In the genomic region with DNA sequence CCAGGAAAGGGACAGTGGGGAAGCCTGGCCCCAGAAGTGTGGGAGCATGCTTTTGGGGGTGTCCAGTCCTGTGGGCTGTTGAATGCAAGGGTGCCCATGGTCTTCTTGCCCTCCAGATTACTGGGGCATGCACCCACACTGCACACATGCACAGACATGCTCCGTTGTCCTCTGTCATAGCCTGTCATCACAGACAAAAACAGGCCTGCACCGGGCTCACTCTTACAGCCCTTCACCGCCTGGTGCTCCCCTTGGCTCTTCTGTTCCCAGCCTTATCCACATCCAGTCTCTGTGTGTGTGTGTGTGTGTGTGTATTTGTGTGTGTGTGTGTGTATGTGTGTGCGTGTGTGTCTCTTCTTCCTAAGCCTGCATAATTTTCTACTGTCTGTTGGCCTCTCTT, we compare ENCODE assay signal across 2 cellular contexts.
A peak's percentile ranks its signal among the peaks of the same experiment; 100 is the strongest.
TF ChIP-seq lines count a peak whose summit lies in the region.

No MANE protein-coding gene starts in this region.

TF ChIP-seq in GM12878, 131 proteins besides CTCF, POLR2A, EP300 and RAD21 (continued from another document and continues in another):
- TF ChIP-seq, protein P1, sequence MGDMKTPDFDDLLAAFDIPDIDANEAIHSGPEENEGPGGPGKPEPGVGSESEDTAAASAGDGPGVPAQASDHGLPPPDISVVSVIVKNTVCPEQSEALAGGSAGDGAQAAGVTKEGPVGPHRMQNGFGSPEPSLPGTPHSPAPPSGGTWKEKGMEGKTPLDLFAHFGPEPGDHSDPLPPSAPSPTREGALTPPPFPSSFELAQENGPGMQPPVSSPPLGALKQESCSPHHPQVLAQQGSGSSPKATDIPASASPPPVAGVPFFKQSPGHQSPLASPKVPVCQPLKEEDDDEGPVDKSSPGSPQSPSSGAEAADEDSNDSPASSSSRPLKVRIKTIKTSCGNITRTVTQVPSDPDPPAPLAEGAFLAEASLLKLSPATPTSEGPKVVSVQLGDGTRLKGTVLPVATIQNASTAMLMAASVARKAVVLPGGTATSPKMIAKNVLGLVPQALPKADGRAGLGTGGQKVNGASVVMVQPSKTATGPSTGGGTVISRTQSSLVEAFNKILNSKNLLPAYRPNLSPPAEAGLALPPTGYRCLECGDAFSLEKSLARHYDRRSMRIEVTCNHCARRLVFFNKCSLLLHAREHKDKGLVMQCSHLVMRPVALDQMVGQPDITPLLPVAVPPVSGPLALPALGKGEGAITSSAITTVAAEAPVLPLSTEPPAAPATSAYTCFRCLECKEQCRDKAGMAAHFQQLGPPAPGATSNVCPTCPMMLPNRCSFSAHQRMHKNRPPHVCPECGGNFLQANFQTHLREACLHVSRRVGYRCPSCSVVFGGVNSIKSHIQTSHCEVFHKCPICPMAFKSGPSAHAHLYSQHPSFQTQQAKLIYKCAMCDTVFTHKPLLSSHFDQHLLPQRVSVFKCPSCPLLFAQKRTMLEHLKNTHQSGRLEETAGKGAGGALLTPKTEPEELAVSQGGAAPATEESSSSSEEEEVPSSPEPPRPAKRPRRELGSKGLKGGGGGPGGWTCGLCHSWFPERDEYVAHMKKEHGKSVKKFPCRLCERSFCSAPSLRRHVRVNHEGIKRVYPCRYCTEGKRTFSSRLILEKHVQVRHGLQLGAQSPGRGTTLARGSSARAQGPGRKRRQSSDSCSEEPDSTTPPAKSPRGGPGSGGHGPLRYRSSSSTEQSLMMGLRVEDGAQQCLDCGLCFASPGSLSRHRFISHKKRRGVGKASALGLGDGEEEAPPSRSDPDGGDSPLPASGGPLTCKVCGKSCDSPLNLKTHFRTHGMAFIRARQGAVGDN (IDR thresholded peaks at IDR 0.05): peak; percentile 25
- TF ChIP-seq, protein P2, sequence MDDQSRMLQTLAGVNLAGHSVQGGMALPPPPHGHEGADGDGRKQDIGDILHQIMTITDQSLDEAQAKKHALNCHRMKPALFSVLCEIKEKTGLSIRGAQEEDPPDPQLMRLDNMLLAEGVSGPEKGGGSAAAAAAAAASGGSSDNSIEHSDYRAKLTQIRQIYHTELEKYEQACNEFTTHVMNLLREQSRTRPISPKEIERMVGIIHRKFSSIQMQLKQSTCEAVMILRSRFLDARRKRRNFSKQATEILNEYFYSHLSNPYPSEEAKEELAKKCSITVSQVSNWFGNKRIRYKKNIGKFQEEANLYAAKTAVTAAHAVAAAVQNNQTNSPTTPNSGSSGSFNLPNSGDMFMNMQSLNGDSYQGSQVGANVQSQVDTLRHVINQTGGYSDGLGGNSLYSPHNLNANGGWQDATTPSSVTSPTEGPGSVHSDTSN (IDR thresholded peaks at IDR 0.05; ENCODE audit: insufficient replicate concordance, low read depth, low read length): peak; percentile 13
- TF ChIP-seq HDGF (IDR thresholded peaks at IDR 0.05) (peak; percentile 85), CREM (IDR thresholded peaks at IDR 0.05; ENCODE audit: low read depth) (peak; percentile 31; the same call in 1 of the 2 replicates), SPI1 (IDR thresholded peaks at IDR 0.05; ENCODE audit: borderline replicate concordance, insufficient read depth, low read depth, low read length) (no peak), IKZF2 (IDR thresholded peaks at IDR 0.05) (peak in 1 of 2 experiments; percentile 30; a peak in 2 of 4 replicates), STAT3 (IDR thresholded peaks at IDR 0.05; ENCODE audit: low read depth, low read length) (no peak), SMAD1 (IDR thresholded peaks at IDR 0.05; ENCODE audit: low read depth, partially characterized antibody) (peak; percentile 31), BMI1 (IDR thresholded peaks at IDR 0.05; ENCODE audit: borderline replicate concordance) (peak; percentile 35; the same call in 1 of the 2 replicates), NBN (IDR thresholded peaks at IDR 0.05) (peak; percentile 20; the same call in 1 of the 2 replicates), LARP7 (IDR thresholded peaks at IDR 0.05) (0 out of 2 replicates have a peak, but pooled peaks have one; percentile 14)
- TF ChIP-seq, protein P3, sequence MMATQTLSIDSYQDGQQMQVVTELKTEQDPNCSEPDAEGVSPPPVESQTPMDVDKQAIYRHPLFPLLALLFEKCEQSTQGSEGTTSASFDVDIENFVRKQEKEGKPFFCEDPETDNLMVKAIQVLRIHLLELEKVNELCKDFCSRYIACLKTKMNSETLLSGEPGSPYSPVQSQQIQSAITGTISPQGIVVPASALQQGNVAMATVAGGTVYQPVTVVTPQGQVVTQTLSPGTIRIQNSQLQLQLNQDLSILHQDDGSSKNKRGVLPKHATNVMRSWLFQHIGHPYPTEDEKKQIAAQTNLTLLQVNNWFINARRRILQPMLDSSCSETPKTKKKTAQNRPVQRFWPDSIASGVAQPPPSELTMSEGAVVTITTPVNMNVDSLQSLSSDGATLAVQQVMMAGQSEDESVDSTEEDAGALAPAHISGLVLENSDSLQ (IDR thresholded peaks at IDR 0.05): peak; percentile 50
- TF ChIP-seq, protein P4, sequence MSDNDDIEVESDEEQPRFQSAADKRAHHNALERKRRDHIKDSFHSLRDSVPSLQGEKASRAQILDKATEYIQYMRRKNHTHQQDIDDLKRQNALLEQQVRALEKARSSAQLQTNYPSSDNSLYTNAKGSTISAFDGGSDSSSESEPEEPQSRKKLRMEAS (IDR thresholded peaks at IDR 0.05; ENCODE audit: low read depth, low read length): peak; percentile 54
- TF ChIP-seq, protein P5, sequence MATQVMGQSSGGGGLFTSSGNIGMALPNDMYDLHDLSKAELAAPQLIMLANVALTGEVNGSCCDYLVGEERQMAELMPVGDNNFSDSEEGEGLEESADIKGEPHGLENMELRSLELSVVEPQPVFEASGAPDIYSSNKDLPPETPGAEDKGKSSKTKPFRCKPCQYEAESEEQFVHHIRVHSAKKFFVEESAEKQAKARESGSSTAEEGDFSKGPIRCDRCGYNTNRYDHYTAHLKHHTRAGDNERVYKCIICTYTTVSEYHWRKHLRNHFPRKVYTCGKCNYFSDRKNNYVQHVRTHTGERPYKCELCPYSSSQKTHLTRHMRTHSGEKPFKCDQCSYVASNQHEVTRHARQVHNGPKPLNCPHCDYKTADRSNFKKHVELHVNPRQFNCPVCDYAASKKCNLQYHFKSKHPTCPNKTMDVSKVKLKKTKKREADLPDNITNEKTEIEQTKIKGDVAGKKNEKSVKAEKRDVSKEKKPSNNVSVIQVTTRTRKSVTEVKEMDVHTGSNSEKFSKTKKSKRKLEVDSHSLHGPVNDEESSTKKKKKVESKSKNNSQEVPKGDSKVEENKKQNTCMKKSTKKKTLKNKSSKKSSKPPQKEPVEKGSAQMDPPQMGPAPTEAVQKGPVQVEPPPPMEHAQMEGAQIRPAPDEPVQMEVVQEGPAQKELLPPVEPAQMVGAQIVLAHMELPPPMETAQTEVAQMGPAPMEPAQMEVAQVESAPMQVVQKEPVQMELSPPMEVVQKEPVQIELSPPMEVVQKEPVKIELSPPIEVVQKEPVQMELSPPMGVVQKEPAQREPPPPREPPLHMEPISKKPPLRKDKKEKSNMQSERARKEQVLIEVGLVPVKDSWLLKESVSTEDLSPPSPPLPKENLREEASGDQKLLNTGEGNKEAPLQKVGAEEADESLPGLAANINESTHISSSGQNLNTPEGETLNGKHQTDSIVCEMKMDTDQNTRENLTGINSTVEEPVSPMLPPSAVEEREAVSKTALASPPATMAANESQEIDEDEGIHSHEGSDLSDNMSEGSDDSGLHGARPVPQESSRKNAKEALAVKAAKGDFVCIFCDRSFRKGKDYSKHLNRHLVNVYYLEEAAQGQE (IDR thresholded peaks at IDR 0.05; ENCODE audit: low read depth, low read length): no peak

TF ChIP-seq in HEK293T, 16 proteins besides CTCF, POLR2A, EP300 and RAD21 (continued from another document):
- TF ChIP-seq FOXM1 (IDR thresholded peaks at IDR 0.05; ENCODE audit: borderline replicate concordance) (no peak), TARDBP (IDR thresholded peaks at IDR 0.05) (no peak), LEF1 (IDR thresholded peaks at IDR 0.05; ENCODE audit: borderline replicate concordance) (no peak), ZNF384 (IDR thresholded peaks at IDR 0.05) (no peak), BHLHE40 (IDR thresholded peaks at IDR 0.05; ENCODE audit: borderline replicate concordance) (no peak)
